In the genomic region with DNA sequence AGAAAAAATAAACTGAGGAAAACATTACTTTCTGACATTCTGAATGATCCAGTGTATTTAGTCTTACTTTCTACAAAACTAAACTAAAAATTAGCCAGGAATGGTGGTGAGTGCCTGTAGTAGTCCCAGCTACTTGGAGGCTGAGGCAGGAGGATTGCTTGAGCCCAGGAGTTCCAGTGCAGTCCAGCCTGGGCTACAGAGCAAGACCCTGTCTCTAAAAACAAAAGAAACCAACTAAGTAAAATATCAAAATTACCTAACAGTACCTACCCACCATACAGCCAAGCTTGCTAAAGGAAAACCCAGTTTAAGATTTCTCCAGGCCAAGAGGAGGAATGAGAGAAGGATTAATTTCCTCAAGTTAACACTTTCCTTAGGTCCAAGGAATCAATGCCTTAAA, we compare ENCODE assay signal across 9 cellular contexts. TPM values are rescaled to one million over a fixed set of nuclear protein-coding genes. Genes with fewer than 3 reads are reported as not detected.
DNase-seq lines count a peak whose midpoint lies in the region; FAIRE-seq and TF ChIP-seq lines count a peak whose summit lies in the region.
"Had no signal": no experiment of that assay in that cellular context is flagged by ENCODE, and none has a peak within 500 bp of the region (broad histone marks: within the 10 kb centered on the region; RNA-seq: fewer than 3 reads in every experiment).

No MANE protein-coding gene starts in this region.

- peak overlapping the region; percentile 14; the same call in 1 of the 2 replicates for H3K9ac ChIP-seq in ES-I3 (ENCODE audit: low read depth, low read length)
- peak overlapping the region; percentile 92; the same call in 1 of the 2 replicates for H3K9ac ChIP-seq in KMS-11
- no peak overlapping the region for H3K9ac ChIP-seq in astrocyte (ENCODE audit: low read length)

- no peaks in the 10 kb centered on the region for H3K27me3 ChIP-seq in KMS-11 (ENCODE audit: insufficient read depth, low read depth)
- H3K27me3 ChIP-seq in astrocyte (ENCODE audit: insufficient read depth, low read length): no peaks in the 10 kb centered on the region

- H3K36me3 ChIP-seq in ES-I3 (ENCODE audit: insufficient read depth, low read length) (peaks cover 44% of the 10 kb centered on the region), KMS-11 (ENCODE audit: insufficient read depth) (peaks cover 56% of the 10 kb centered on the region), astrocyte (ENCODE audit: insufficient read depth, low read length) (peaks cover 46% of the 10 kb centered on the region)

- H3K4me1 ChIP-seq in ES-I3 (ENCODE audit: insufficient read depth, low read length) (peaks cover 11% of the 10 kb centered on the region; the same call in 1 of the 2 replicates), KMS-11 (ENCODE audit: low read depth, poor library complexity, severe bottlenecking) (peaks cover 57% of the 10 kb centered on the region), astrocyte (ENCODE audit: insufficient read depth, low read length) (peaks cover 6% of the 10 kb centered on the region)

- H3K4me3 Mint-ChIP-seq in astrocyte (ENCODE audit: unreplicated experiment) (peak overlapping the region; percentile 95), neural crest cell (peak overlapping the region; percentile 97)

- no peaks in the 10 kb centered on the region for H3K9me3 ChIP-seq in ES-I3 (ENCODE audit: control insufficient read depth, insufficient read depth, low read length)
- no peaks in the 10 kb centered on the region for H3K9me3 ChIP-seq in astrocyte (ENCODE audit: insufficient read depth, low read depth, low read length)

- H2AFZ ChIP-seq in KMS-11 (ENCODE audit: low read depth) (no peak overlapping the region), astrocyte (ENCODE audit: low read depth, low read length) (no peak overlapping the region)

- H3K4me3 ChIP-seq in KMS-11 (IDR thresholded peaks at IDR 0.05; ENCODE audit: insufficient read depth, low read depth, low read length) (no peak overlapping the region), astrocyte (ENCODE audit: insufficient read depth, low read depth, low read length) (peak overlapping the region; percentile 8)

- H3K27ac Mint-ChIP-seq in astrocyte (ENCODE audit: unreplicated experiment) (no peak overlapping the region), neural crest cell (ENCODE audit: unreplicated experiment) (no peak overlapping the region)

- peaks cover 27% of the 10 kb centered on the region for H3K4me1 Mint-ChIP-seq in astrocyte (ENCODE audit: low read depth, unreplicated experiment)
- H3K4me1 Mint-ChIP-seq in neural crest cell: peaks cover 47% of the 10 kb centered on the region

- no peak overlapping the region; the same call in 1 of the 2 replicates for H3K27ac ChIP-seq in KMS-11
- no peak overlapping the region for H3K27ac ChIP-seq in astrocyte (ENCODE audit: low read depth, low read length)

- H3K36me3 Mint-ChIP-seq in astrocyte (ENCODE audit: low read depth, unreplicated experiment) (peaks cover 18% of the 10 kb centered on the region), neural crest cell (ENCODE audit: low read depth) (peaks cover 38% of the 10 kb centered on the region)

- DNase-seq in astrocyte (ENCODE audit: low read depth) (no peak), neural crest cell (ENCODE audit: low read depth, low spot score) (no peak), KG1 (lab: John Stamatoyannopoulos, UW) (no peak), SHP77 (lab: John Stamatoyannopoulos, UW) (no peak), T-helper 9 cell (no peak)
- DNase-seq: EL, NCI-H1105 treated with DMSO at 0.1 percent for 48 hours had no signal

- H3K79me2 ChIP-seq in KMS-11 (ENCODE audit: insufficient read depth, low read depth) (peaks cover 94% of the 10 kb centered on the region), astrocyte (ENCODE audit: insufficient read depth, low read length) (peaks cover 78% of the 10 kb centered on the region)

- no peaks in the 10 kb centered on the region for H3K27me3 Mint-ChIP-seq in astrocyte (ENCODE audit: low read depth, unreplicated experiment)
- no peaks in the 10 kb centered on the region for H3K27me3 Mint-ChIP-seq in neural crest cell (ENCODE audit: low read depth)

- peaks cover 54% of the 10 kb centered on the region for H4K20me1 ChIP-seq in KMS-11 (ENCODE audit: insufficient read depth)
- H4K20me1 ChIP-seq in astrocyte (ENCODE audit: insufficient read depth, low read length): peaks cover 59% of the 10 kb centered on the region

- TF ChIP-seq CTCF in KMS-11 (conservative IDR thresholded peaks at IDR 0.05; ENCODE audit: low read depth, low read length) (no peak), astrocyte (IDR thresholded peaks at IDR 0.05; ENCODE audit: insufficient read depth, low read depth, low read length) (no peak), neural crest cell (conservative IDR thresholded peaks at IDR 0.05) (no peak)

- H3K4me2 ChIP-seq in KMS-11: peak overlapping the region; percentile 83
- peak overlapping the region; percentile 85 for H3K4me2 ChIP-seq in astrocyte (ENCODE audit: low read length)

- H3K9me3 Mint-ChIP-seq in astrocyte (ENCODE audit: unreplicated experiment) (no peaks in the 10 kb centered on the region), neural crest cell (no peaks in the 10 kb centered on the region)

- FAIRE-seq in astrocyte (lab: Jason Lieb, UNC): no peak

RNA-seq across cellular contexts. Expression of a gene that starts 2.9 kb away (rescaled TPM):
- total RNA-seq in astrocyte (292 and 329 TPM in 2 replicates), neural crest cell (563 and 569 TPM in 2 replicates)

RNA-seq across cellular contexts. Expression of a gene that starts 3.5 kb away (rescaled TPM):
- 114 and 139 TPM in 2 replicates for total RNA-seq in astrocyte
- 186 and 203 TPM in 2 replicates for total RNA-seq in neural crest cell

RNA-seq across cellular contexts. Expression of a gene that starts 19.2 kb away (rescaled TPM):
- total RNA-seq in astrocyte (30.4 and 31.0 TPM in 2 replicates), neural crest cell (28.0 and 32.2 TPM in 2 replicates)

RNA-seq across cellular contexts. Expression of a gene that starts 43.3 kb away (rescaled TPM):
- total RNA-seq in astrocyte: 46.0 and 48.3 TPM in 2 replicates
- 9.1 and 9.4 TPM in 2 replicates for total RNA-seq in neural crest cell
